15 cellular contexts compared by ENCODE assay signal in the genomic region with DNA sequence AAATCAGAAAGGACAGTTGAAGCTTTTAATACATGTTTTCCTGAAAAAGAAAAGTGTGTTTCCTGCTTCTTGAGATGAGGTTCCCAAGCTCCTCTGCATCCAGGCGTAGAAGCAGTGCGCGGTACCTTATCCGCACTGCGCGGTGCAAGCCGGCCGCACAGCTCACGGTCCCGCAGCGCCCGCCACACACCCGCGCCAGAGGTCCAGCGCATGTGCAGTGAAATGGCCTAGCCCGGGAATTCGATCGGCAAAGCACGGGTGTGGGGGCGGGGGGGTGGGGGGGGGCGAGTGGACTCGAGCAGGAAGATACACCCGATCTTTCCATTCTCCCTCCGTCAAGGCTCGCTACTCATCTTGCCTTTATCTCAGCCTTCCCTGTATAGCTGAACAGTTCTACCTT. TPM values are rescaled to one million over a fixed set of nuclear protein-coding genes. Genes with fewer than 3 reads are reported as not detected.
DNase-seq lines count a peak whose midpoint lies in the region; ATAC-seq, FAIRE-seq and TF ChIP-seq lines count a peak whose summit lies in the region.
"Had no signal": no experiment of that assay in that cellular context is flagged by ENCODE, and none has a peak within 500 bp of the region (broad histone marks: within the 10 kb centered on the region; RNA-seq: fewer than 3 reads in every experiment).

No MANE protein-coding gene starts in this region.

- no peak overlapping the region for H3K4ac ChIP-seq in neuronal stem cell (ENCODE audit: low read length)

- no peak overlapping the region for H2BK120ac ChIP-seq in neuronal stem cell (ENCODE audit: low read depth, low read length)

- H2BK5ac ChIP-seq in neuronal stem cell (ENCODE audit: low read length), result no peak overlapping the region

- no peaks in the 10 kb centered on the region for H4K20me1 ChIP-seq in endothelial cell of umbilical vein (replicated peaks; ENCODE audit: control insufficient read depth, extremely low read depth, insufficient read depth, low read length)
- H4K20me1 ChIP-seq: BLaER1 treated with 17β-estradiol and CSF1 and Interleukin-3, amounts not matched to agents 10 nM and 100 nM had no signal

- TF ChIP-seq CTCF in endothelial cell of umbilical vein (IDR thresholded peaks at IDR 0.05; ENCODE audit: extremely low read depth in 1 of 2, insufficient read depth in 1 of 2, low read depth in 1 of 2, low read length in 2 of 2), result no peak
- TF ChIP-seq CTCF in GM13977 (IDR thresholded peaks at IDR 0.05; ENCODE audit: extremely low read depth, insufficient read depth, missing control alignments), result no peak

- no peak overlapping the region for H3K27ac Mint-ChIP-seq in stimulated activated naive CD8-positive, alpha-beta T cell treated with anti-CD3 and anti-CD28 coated beads, Interleukin-15, amount 100 ng/mL, for 72 hours
- H3K27ac Mint-ChIP-seq: activated B cell treated with CpG ODN at 0.5 μM for 24 hours had no signal

- H3K9me1 ChIP-seq in endothelial cell of umbilical vein (replicated peaks; ENCODE audit: control insufficient read depth, extremely low read depth, insufficient read depth, low read length), result no peaks in the 10 kb centered on the region

- H3K4me3 ChIP-seq in endothelial cell of umbilical vein (replicated peaks in 1 of 3; ENCODE audit: insufficient read depth in 1 of 3, low read depth in 1 of 3, low read length in 3 of 3), result peak overlapping the region in 2 of 3 experiments; percentile 73 to 91
- H3K4me3 ChIP-seq in neuronal stem cell (ENCODE audit: low read length in 2 of 2), result no peak overlapping the region

- H4K8ac ChIP-seq in neuronal stem cell (ENCODE audit: low read depth, low read length), result no peak overlapping the region

- H3K4me2 ChIP-seq in endothelial cell of umbilical vein (ENCODE audit: insufficient read depth, low read length) (peak overlapping the region; percentile 99), neuronal stem cell (ENCODE audit: insufficient read depth, low read length, poor library complexity, severe bottlenecking) (no peak overlapping the region)

- H3K23ac ChIP-seq in neuronal stem cell (ENCODE audit: low read depth, low read length, poor library complexity), result no peak overlapping the region

- WGBS in neuronal stem cell (ENCODE audit: extremely low coverage in 2 of 2, insufficient read length in 2 of 2, insufficient replicate concordance in 1 of 2), 2 donors, result no CpG with 5 or more reads among the region's 25 CpGs

- H2AFZ ChIP-seq in endothelial cell of umbilical vein (ENCODE audit: low read depth, low read length), result peak overlapping the region; percentile 52
- H2AFZ ChIP-seq in neuronal stem cell (ENCODE audit: low read length), result peak overlapping the region; percentile 10

- peaks cover 41% of the 10 kb centered on the region for H3K4me1 ChIP-seq in endothelial cell of umbilical vein (ENCODE audit: control insufficient read depth, extremely low read depth, insufficient read depth, low read length)
- H3K4me1 ChIP-seq in neuronal stem cell (ENCODE audit: control insufficient read depth in 2 of 2, insufficient read depth in 1 of 2, low read depth in 1 of 2, low read length in 2 of 2), result peaks cover 0 to 2% of the 10 kb centered on the region in 2 donors

- H3K79me1 ChIP-seq in neuronal stem cell (ENCODE audit: low read depth, low read length), result no peaks in the 10 kb centered on the region

- H3K27me3 ChIP-seq in endothelial cell of umbilical vein (ENCODE audit: control insufficient read depth in 2 of 2, insufficient read depth in 2 of 2, low read length in 2 of 2) (no peaks in the 10 kb centered on the region), neuronal stem cell (ENCODE audit: control insufficient read depth in 3 of 3, insufficient read depth in 3 of 3, low read depth in 1 of 3, low read length in 3 of 3) (peaks cover 33 to 95% (median 90%) of the 10 kb centered on the region in 3 experiments)

- H3K36me3 ChIP-seq in endothelial cell of umbilical vein (ENCODE audit: control insufficient read depth in 2 of 2, extremely low read depth in 1 of 2, insufficient read depth in 2 of 2, low read length in 2 of 2) (no peaks in the 10 kb centered on the region), neuronal stem cell (replicated peaks in 1 of 2; ENCODE audit: control insufficient read depth in 2 of 2, insufficient read depth in 2 of 2, low read length in 2 of 2) (no peaks in the 10 kb centered on the region)
- H3K36me3 ChIP-seq: BLaER1 treated with 17β-estradiol and CSF1 and Interleukin-3, amounts not matched to agents 10 nM and 100 nM had no signal

- no peak overlapping the region for H4K91ac ChIP-seq in neuronal stem cell (ENCODE audit: low read depth, low read length, poor library complexity)

- no TSS peak for BruUV-seq in endothelial cell of umbilical vein (replicated peaks; lab: Mats Ljungman, UMichigan)

- H3K27ac ChIP-seq in endothelial cell of umbilical vein (ENCODE audit: insufficient read depth, low read depth, low read length), result peak overlapping the region; percentile 73
- H3K27ac ChIP-seq in neuronal stem cell (replicated peaks; ENCODE audit: low read length), result no peak overlapping the region
- H3K27ac ChIP-seq: BLaER1 treated with 17β-estradiol and CSF1 and Interleukin-3, amounts not matched to agents 10 nM and 100 nM had no signal

- H2BK12ac ChIP-seq in neuronal stem cell (ENCODE audit: low read length), result no peak overlapping the region

- no peak for ATAC-seq in stimulated activated naive CD8-positive, alpha-beta T cell treated with anti-CD3 and anti-CD28 coated beads, Interleukin-15, amount 100 ng/mL, for 72 hours
- ATAC-seq in stimulated activated naive CD8-positive, alpha-beta T cell treated with anti-CD3 and anti-CD28 coated beads, Interleukin-15, Interleukin-2, amounts not matched to agents 100 U/mL and 50 U/mL, for 24 hours, result no peak
- ATAC-seq in HG02610 (IDR thresholded peaks at IDR 0.05; ENCODE audit: unreplicated experiment), result no peak
- ATAC-seq in GM18858 (IDR thresholded peaks at IDR 0.05; ENCODE audit: unreplicated experiment), result no peak
- ATAC-seq: left colon had no signal

- H3K4me3 Mint-ChIP-seq in stimulated activated naive CD8-positive, alpha-beta T cell treated with anti-CD3 and anti-CD28 coated beads, Interleukin-15, amount 100 ng/mL, for 72 hours, result peak overlapping the region; percentile 64 to 67
- H3K4me3 Mint-ChIP-seq: activated B cell treated with CpG ODN at 0.5 μM for 24 hours; activated T-cell treated with anti-CD3 and anti-CD28 coated beads, Interleukin-2, amount 50 U/mL, for 4 hours had no signal

- H3K14ac ChIP-seq in neuronal stem cell (ENCODE audit: low read length), result peak overlapping the region; percentile 63

- peaks cover 69% of the 10 kb centered on the region for H3K79me2 ChIP-seq in endothelial cell of umbilical vein (ENCODE audit: control insufficient read depth, insufficient read depth, low read length)

- in situ Hi-C loops in GM13977 (cut with MboI; ENCODE audit: low pct_unique_long_range_greater_than_20kb, low sequenced_read_pairs, unreplicated experiment), result loop anchor here (5.0 to 10.0 kb wide), 2 partner anchors 315 to 498 kb away; no protein-coding TSS in a partner anchor

- no peak overlapping the region for H2AK5ac ChIP-seq in neuronal stem cell (ENCODE audit: low read depth, low read length)

- no peak for DNase-seq in stimulated activated naive CD8-positive, alpha-beta T cell treated with anti-CD3 and anti-CD28 coated beads, Interleukin-15, amount 100 ng/mL, for 72 hours
- DNase-seq in stimulated activated naive CD8-positive, alpha-beta T cell treated with anti-CD3 and anti-CD28 coated beads, Interleukin-15, Interleukin-2, amounts not matched to agents 100 U/mL and 50 U/mL, for 24 hours, result no peak
- DNase-seq in endothelial cell of umbilical vein (ENCODE audit: low read depth, low spot score) (no peak), neuronal stem cell (ENCODE audit: low spot score) (no peak), NCI-H2081 (lab: John Stamatoyannopoulos, UW) (no peak), GM13977 (ENCODE audit: low spot score) (no peak)
- DNase-seq: activated B cell treated with CpG ODN at 0.5 μM for 24 hours; activated T-cell treated with anti-CD3 and anti-CD28 coated beads, Interleukin-2, amount 50 U/mL, for 4 hours; effector memory CD4-positive, alpha-beta T cell had no signal

- peaks cover 32% of the 10 kb centered on the region for H3K4me1 Mint-ChIP-seq in stimulated activated naive CD8-positive, alpha-beta T cell treated with anti-CD3 and anti-CD28 coated beads, Interleukin-15, amount 100 ng/mL, for 72 hours

- no peak for TF ChIP-seq POLR2A in endothelial cell of umbilical vein (IDR thresholded peaks at IDR 0.05; ENCODE audit: low read depth, low read length)

- H2BK15ac ChIP-seq in neuronal stem cell (ENCODE audit: low read length), result no peak overlapping the region

- H3K27me3 Mint-ChIP-seq in stimulated activated naive CD8-positive, alpha-beta T cell treated with anti-CD3 and anti-CD28 coated beads, Interleukin-15, amount 100 ng/mL, for 72 hours, result peaks cover 100% of the 10 kb centered on the region

- dilution Hi-C loops in endothelial cell of umbilical vein (cut with MboI; ENCODE audit: extremely low pct_ligation_motif_present, low sequenced_read_pairs), result loop anchor here (25.0 kb wide), 1 partner anchor 498 kb away; no protein-coding TSS in a partner anchor

- no peak for FAIRE-seq in endothelial cell of umbilical vein (lab: Jason Lieb, UNC)
- FAIRE-seq: GM18507 had no signal

- CTCF ChIA-PET in endothelial cell of umbilical vein (lab: Charles Lee), result interaction anchor here (0.6 to 9.3 kb wide), 33 partner anchors 10 to 1174 kb away, joined by 3 to 338 read pairs (median 6); partner anchors contain the start of genes HOXD1, HOXD4, HOXD8 and MTX2

- POLR2A ChIA-PET in endothelial cell of umbilical vein (lab: Charles Lee), result interaction anchor here (0.7 to 2.5 kb wide), 5 partner anchors 49 to 514 kb away, joined by 3 to 13 read pairs (median 5); no protein-coding TSS in a partner anchor

- no peak overlapping the region for H3K18ac ChIP-seq in neuronal stem cell (ENCODE audit: low read length)

- peak overlapping the region; percentile 66 for H3K9ac ChIP-seq in endothelial cell of umbilical vein (replicated peaks; ENCODE audit: extremely low read depth, insufficient read depth, low read length)
- H3K9ac ChIP-seq in neuronal stem cell (ENCODE audit: low read depth, low read length, poor library complexity), result no peak overlapping the region
- H3K9ac ChIP-seq: BLaER1 treated with 17β-estradiol and CSF1 and Interleukin-3, amounts not matched to agents 10 nM and 100 nM had no signal

- H3K9me3 ChIP-seq in endothelial cell of umbilical vein (replicated peaks; ENCODE audit: control insufficient read depth, insufficient read depth, low read length) (no peaks in the 10 kb centered on the region), neuronal stem cell (replicated peaks in 1 of 2; ENCODE audit: control insufficient read depth in 2 of 2, insufficient read depth in 1 of 2, low read depth in 1 of 2, low read length in 2 of 2) (peaks cover 9 to 17% of the 10 kb centered on the region in 2 donors)

- intact Hi-C loops in endothelial cell of umbilical vein (cut with micrococcal nuclease), result loop anchor here (1.0 to 2.0 kb wide), 9 partner anchors 39 to 513 kb away; partner anchors contain the start of genes HOXD1 and MTX2

- H3K9me3 Mint-ChIP-seq in stimulated activated naive CD8-positive, alpha-beta T cell treated with anti-CD3 and anti-CD28 coated beads, Interleukin-15, amount 100 ng/mL, for 72 hours, result peaks cover 0 to 6% of the 10 kb centered on the region in 2 donors

RNA-seq across cellular contexts. Expression of gene HOXD8, which starts 10.1 kb away (rescaled TPM):
- 14.9 and 15.6 TPM in 2 replicates for total RNA-seq in endothelial cell of umbilical vein
- polyA plus RNA-seq in endothelial cell of umbilical vein, result 6.4 and 7.2 TPM in 2 replicates
- 7.9 and 8.0 TPM in 2 replicates for polyA plus RNA-seq in endothelial cell of umbilical vein (2011; cell fraction: cytosol; rRNA removed)
- 5.3 and 7.6 TPM in 2 replicates for polyA plus RNA-seq in endothelial cell of umbilical vein (2011; cell fraction: nucleus; rRNA removed)
- polyA plus RNA-seq in endothelial cell of umbilical vein (2012), result 13.0 and 15.6 TPM in 2 replicates
- polyA minus RNA-seq in endothelial cell of umbilical vein, result 3.2 and 4.6 TPM in 2 replicates
- not detected for polyA minus RNA-seq in endothelial cell of umbilical vein (2011; cell fraction: cytosol; rRNA and poly(A)+ RNA removed)
- polyA minus RNA-seq in endothelial cell of umbilical vein (2011; cell fraction: nucleus; rRNA and poly(A)+ RNA removed), result 2.6 and 3.6 TPM in 2 replicates
- polyA plus RNA-seq in neuronal stem cell (2013, experiment 1 of 2), result not detected
- not detected for polyA plus RNA-seq in neuronal stem cell (2013, experiment 2 of 2)
- total RNA-seq: activated B cell treated with CpG ODN at 0.5 μM for 24 hours, HT-29 had no signal

RNA-seq across cellular contexts. Expression of gene HOXD4, which starts 11.7 kb away (rescaled TPM):
- total RNA-seq in endothelial cell of umbilical vein, result 11.5 and 13.7 TPM in 2 replicates
- polyA plus RNA-seq in endothelial cell of umbilical vein, result 7.6 TPM in 2 replicates
- polyA plus RNA-seq in endothelial cell of umbilical vein (2011; cell fraction: cytosol; rRNA removed), result 1.2 and 2.2 TPM in 2 replicates
- polyA plus RNA-seq in endothelial cell of umbilical vein (2011; cell fraction: nucleus; rRNA removed), result 58.7 and 63.3 TPM in 2 replicates
- 4.0 and 6.6 TPM in 2 replicates for polyA plus RNA-seq in endothelial cell of umbilical vein (2012)
- polyA minus RNA-seq in endothelial cell of umbilical vein, result 2.7 and 2.9 TPM in 2 replicates
- not detected for polyA minus RNA-seq in endothelial cell of umbilical vein (2011; cell fraction: cytosol; rRNA and poly(A)+ RNA removed)
- 10.7 and 10.8 TPM in 2 replicates for polyA minus RNA-seq in endothelial cell of umbilical vein (2011; cell fraction: nucleus; rRNA and poly(A)+ RNA removed)
- not detected for polyA plus RNA-seq in neuronal stem cell (2013, experiment 1 of 2)
- not detected for polyA plus RNA-seq in neuronal stem cell (2013, experiment 2 of 2)
- total RNA-seq: activated B cell treated with CpG ODN at 0.5 μM for 24 hours; activated T-cell treated with anti-CD3 and anti-CD28 coated beads, Interleukin-2, amount 50 U/mL, for 4 hours; HT-29 had no signal

RNA-seq across cellular contexts. Expression of gene HOXD9, which starts 17.1 kb away (rescaled TPM):
- 3.5 and 3.9 TPM in 2 replicates for total RNA-seq in endothelial cell of umbilical vein
- polyA plus RNA-seq in endothelial cell of umbilical vein, result 1.9 and 2.3 TPM in 2 replicates
- 1.2 and 1.9 TPM in 2 replicates for polyA plus RNA-seq in endothelial cell of umbilical vein (2011; cell fraction: cytosol; rRNA removed)
- 1.0 and 1.2 TPM in 2 replicates for polyA plus RNA-seq in endothelial cell of umbilical vein (2011; cell fraction: nucleus; rRNA removed)
- polyA plus RNA-seq in endothelial cell of umbilical vein (2012), result 3.6 and 4.5 TPM in 2 replicates
- polyA minus RNA-seq in endothelial cell of umbilical vein, result 0.40 and 0.46 TPM in 2 replicates
- polyA minus RNA-seq in endothelial cell of umbilical vein (2011; cell fraction: cytosol; rRNA and poly(A)+ RNA removed), result 2.0 TPM
- polyA minus RNA-seq in endothelial cell of umbilical vein (2011; cell fraction: nucleus; rRNA and poly(A)+ RNA removed), result 0.53 and 1.4 TPM in 2 replicates
- not detected for polyA plus RNA-seq in neuronal stem cell (2013, experiment 1 of 2)
- not detected for polyA plus RNA-seq in neuronal stem cell (2013, experiment 2 of 2)
- total RNA-seq: activated B cell treated with CpG ODN at 0.5 μM for 24 hours; activated T-cell treated with anti-CD3 and anti-CD28 coated beads, Interleukin-2, amount 50 U/mL, for 4 hours; HT-29 had no signal

RNA-seq across cellular contexts. Expression of gene HOXD3, which starts 17.5 kb away (rescaled TPM):
- total RNA-seq in endothelial cell of umbilical vein, result 15.3 and 20.9 TPM in 2 replicates
- polyA plus RNA-seq in endothelial cell of umbilical vein, result 2.9 and 3.3 TPM in 2 replicates
- 1.6 and 2.2 TPM in 2 replicates for polyA plus RNA-seq in endothelial cell of umbilical vein (2011; cell fraction: cytosol; rRNA removed)
- 11.1 and 12.3 TPM in 2 replicates for polyA plus RNA-seq in endothelial cell of umbilical vein (2011; cell fraction: nucleus; rRNA removed)
- 4.4 and 6.2 TPM in 2 replicates for polyA plus RNA-seq in endothelial cell of umbilical vein (2012)
- 4.1 and 7.1 TPM in 2 replicates for polyA minus RNA-seq in endothelial cell of umbilical vein
- not detected for polyA minus RNA-seq in endothelial cell of umbilical vein (2011; cell fraction: cytosol; rRNA and poly(A)+ RNA removed)
- 17.5 and 23.8 TPM in 2 replicates for polyA minus RNA-seq in endothelial cell of umbilical vein (2011; cell fraction: nucleus; rRNA and poly(A)+ RNA removed)
- polyA plus RNA-seq in neuronal stem cell (2013, experiment 1 of 2), result not detected
- polyA plus RNA-seq in neuronal stem cell (2013, experiment 2 of 2), result not detected
- total RNA-seq: activated B cell treated with CpG ODN at 0.5 μM for 24 hours; activated T-cell treated with anti-CD3 and anti-CD28 coated beads, Interleukin-2, amount 50 U/mL, for 4 hours; HT-29 had no signal

RNA-seq across cellular contexts. Expression of gene HOXD10, which starts 23.0 kb away (rescaled TPM):
- total RNA-seq in endothelial cell of umbilical vein, result not detected in 2 replicates
- not detected in 2 replicates for polyA plus RNA-seq in endothelial cell of umbilical vein
- not detected in 2 replicates for polyA plus RNA-seq in endothelial cell of umbilical vein (2011; cell fraction: cytosol; rRNA removed)
- polyA plus RNA-seq in endothelial cell of umbilical vein (2011; cell fraction: nucleus; rRNA removed), result not detected in 2 replicates
- not detected in 2 replicates for polyA plus RNA-seq in endothelial cell of umbilical vein (2012)
- polyA minus RNA-seq in endothelial cell of umbilical vein, result not detected in 2 replicates
- not detected for polyA minus RNA-seq in endothelial cell of umbilical vein (2011; cell fraction: cytosol; rRNA and poly(A)+ RNA removed)
- polyA minus RNA-seq in endothelial cell of umbilical vein (2011; cell fraction: nucleus; rRNA and poly(A)+ RNA removed), result not detected in 2 replicates
- polyA plus RNA-seq in neuronal stem cell (2013, experiment 1 of 2), result not detected
- not detected for polyA plus RNA-seq in neuronal stem cell (2013, experiment 2 of 2)
- total RNA-seq: activated B cell treated with CpG ODN at 0.5 μM for 24 hours; activated T-cell treated with anti-CD3 and anti-CD28 coated beads, Interleukin-2, amount 50 U/mL, for 4 hours; HT-29 had no signal

Comparison
In these comparisons a context has a peak if more than half of its experiments do, and no peak if none do; other contexts are left out.
1. H3K4me3 ChIP-seq: peak in endothelial cell of umbilical vein (2 of 3); none in neuronal stem cell (0 of 2).